Comparison of ENCODE assay signal across 7 cellular contexts in genomic region chr22:48560389-48560751, GRCh38.
"Had no signal": no experiment of that assay in that cellular context is flagged by ENCODE, and none has a peak within 500 bp of the region (broad histone marks: within the 10 kb centered on the region; RNA-seq: fewer than 3 reads in every experiment).

No MANE protein-coding gene starts in this region.

- H3K4me3 ChIP-seq: GM23248, HAP-1 had no signal

- H2AFZ ChIP-seq: GM23248 had no signal

- ATAC-seq: HCT116 had no signal

- DNase-seq: GM23248, GOT3, H7, HFFc6 had no signal

- H3K4me1 ChIP-seq: HAP-1 had no signal

- H3K27ac ChIP-seq: GM23248, HL-60 had no signal

- H3K36me3 ChIP-seq: HAP-1 had no signal

- H3K9me3 ChIP-seq: HAP-1 had no signal
